ENCODE assay signal across 7 cellular contexts in the genomic region with DNA sequence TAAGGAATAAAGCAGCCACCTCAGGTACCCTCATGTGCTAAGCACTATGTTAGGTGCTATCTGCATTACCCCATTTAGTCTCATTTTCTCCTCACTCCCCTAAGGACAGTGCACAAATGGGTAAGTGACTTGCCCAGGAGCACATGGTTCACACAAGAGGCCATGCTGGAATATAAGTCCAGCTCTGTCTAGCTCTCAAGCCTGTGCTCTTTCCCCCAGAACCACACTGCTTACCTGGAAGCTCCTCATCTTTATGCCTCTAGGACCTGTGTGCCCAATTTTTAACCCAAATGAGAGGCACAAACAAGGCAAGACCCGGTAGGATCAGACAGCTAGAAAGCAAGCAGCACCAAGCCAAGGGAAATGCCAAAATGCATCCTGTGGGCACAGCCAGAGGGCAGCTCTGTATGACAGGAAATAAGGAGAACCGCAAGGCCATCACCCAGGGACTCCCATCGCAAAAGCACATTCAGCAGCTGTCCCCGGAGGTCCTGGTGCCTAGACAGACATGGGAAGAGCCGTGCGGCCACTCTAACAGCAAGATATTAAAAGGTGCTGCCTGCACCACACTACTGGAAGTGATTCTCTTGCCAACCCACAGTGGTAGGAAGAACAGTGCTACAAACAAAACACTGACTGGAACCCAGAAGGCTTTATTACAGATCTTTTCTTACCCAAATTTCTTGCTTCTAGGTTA.
DNase-seq lines count a peak whose midpoint lies in the region; TF ChIP-seq lines count a peak whose summit lies in the region.

No MANE protein-coding gene starts in this region.

- peak overlapping the region; percentile 88 for H3K27ac ChIP-seq in HL-60 (replicated peaks)

- DNase-seq in HL-60 (ENCODE audit: low read depth in 1 of 2, low spot score in 1 of 2): peak in 1 of 2 experiments; percentile 76
- DNase-seq in SK-MEL-5 (ENCODE audit: low read depth, low spot score): peak; percentile 65
- peak; percentile 30 for DNase-seq in dermis blood vessel endothelial cell
- DNase-seq in stimulated activated CD8-positive, alpha-beta memory T cell treated with anti-CD3 and anti-CD28 coated beads, Interleukin-4, amount 100 ng/mL, for 48 hours: peak; percentile 41
- no peak for DNase-seq in anterior cingulate cortex (lab: John Stamatoyannopoulos, UW)
- DNase-seq in DMS153 (lab: John Stamatoyannopoulos, UW): no peak
- no peak for DNase-seq in NCI-H1048 (lab: John Stamatoyannopoulos, UW)

- in situ Hi-C loops in SK-MEL-5 (cut with HindIII; ENCODE audit: low pct_unique_long_range_greater_than_20kb, low sequenced_read_pairs): no loop called here

- no peaks in the 10 kb centered on the region for H3K27me3 ChIP-seq in HL-60 (ENCODE audit: insufficient read depth, poor library complexity, severe bottlenecking)

- TF ChIP-seq CTCF in HL-60 (IDR thresholded peaks at IDR 0.05; ENCODE audit: insufficient read depth, low read length): no peak

- no peak overlapping the region for H3K4me3 ChIP-seq in HL-60 (replicated peaks; ENCODE audit: insufficient read depth, low read length)

Comparison
In these comparisons a context has a peak if more than half of its experiments do, and no peak if none do; other contexts are left out.
1. DNase-seq: peak in SK-MEL-5 (single experiment), dermis blood vessel endothelial cell (single experiment) and stimulated activated CD8-positive, alpha-beta memory T cell treated with anti-CD3 and anti-CD28 coated beads, Interleukin-4, amount 100 ng/mL, for 48 hours (single experiment); none in anterior cingulate cortex (0 of 58), DMS153 (single experiment) and NCI-H1048 (single experiment).